Comparison of ENCODE assay signal across 23 cellular contexts in the genomic region with DNA sequence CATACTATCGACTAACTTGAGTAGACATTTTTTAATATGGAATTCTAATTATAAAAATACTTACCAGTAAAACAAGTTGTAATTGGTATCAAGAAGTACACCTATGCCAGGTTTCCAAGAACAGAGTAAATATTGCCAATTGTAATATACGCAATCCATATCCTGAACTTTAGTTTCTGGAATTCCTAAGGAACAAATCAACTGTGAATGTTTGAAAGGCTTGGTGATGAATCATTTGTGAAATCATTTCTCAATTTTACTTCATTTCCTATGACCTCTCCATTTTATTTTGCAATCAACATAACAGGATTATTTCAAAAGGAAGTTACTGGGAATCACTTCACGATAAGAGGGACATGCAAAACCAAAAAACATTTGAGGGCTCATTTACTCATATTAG. TPM values are rescaled to one million over a fixed set of nuclear protein-coding genes. Genes with fewer than 3 reads are reported as not detected.
DNase-seq lines count a peak whose midpoint lies in the region.
"Had no signal": no experiment of that assay in that cellular context is flagged by ENCODE, and none has a peak within 500 bp of the region (broad histone marks: within the 10 kb centered on the region; RNA-seq: fewer than 3 reads in every experiment).

No MANE protein-coding gene starts in this region.

- DNase-seq in HS-5 (ENCODE audit: low read depth), result peak; percentile 57
- DNase-seq in adipocyte (ENCODE audit: low read depth), result peak; percentile 54
- DNase-seq in fibroblast of gingiva (ENCODE audit: low read depth), result peak; percentile 49
- DNase-seq in renal cortical epithelial cell (ENCODE audit: low read depth), result peak; percentile 24
- DNase-seq in CD1c-positive myeloid dendritic cell (ENCODE audit: extremely low spot score), result no peak
- no peak for DNase-seq in SW480 (ENCODE audit: low spot score)
- no peak for DNase-seq in foreskin melanocyte
- DNase-seq: activated CD4-positive, alpha-beta T cell treated with anti-CD3 and anti-CD28 coated beads, Interleukin-2, amount 50 U/mL, for 48 hours; activated CD8-positive, alpha-beta memory T cell treated with anti-CD3 and anti-CD28 coated beads, Interleukin-2, amount 50 U/mL, for 4 hours; aorta; CD4-positive, CD25-positive, alpha-beta regulatory T cell; islet precursor cell; naive thymus-derived CD8-positive, alpha-beta T cell; NCI-H1092; NCI-H1694 treated with DMSO at 0.1 percent for 48 hours; NCI-H2171; NCI-H524 treated with DMSO at 0.1 percent for 48 hours; occipital lobe; SJCRH30; stimulated activated naive CD8-positive, alpha-beta T cell treated with anti-CD3 and anti-CD28 coated beads, Interleukin-15, Interleukin-2, amounts not matched to agents 100 U/mL and 50 U/mL, for 24 hours; T-helper 1 cell had no signal

- peaks cover 6% of the 10 kb centered on the region for H3K4me1 ChIP-seq in adipocyte (ENCODE audit: control insufficient read depth, insufficient read depth, low read length)
- H3K4me1 ChIP-seq: SJCRH30 had no signal

- no peaks in the 10 kb centered on the region for H3K9me3 ChIP-seq in adipocyte (ENCODE audit: control insufficient read depth, low read length)
- H3K9me3 ChIP-seq: SJCRH30, thoracic aorta had no signal

- no peak overlapping the region for H3K9ac ChIP-seq in adipocyte (ENCODE audit: low read length)

- peaks cover 7% of the 10 kb centered on the region for H3K27me3 ChIP-seq in adipocyte (replicated peaks; ENCODE audit: control insufficient read depth, insufficient read depth, low read length)
- H3K27me3 ChIP-seq: SJCRH30 had no signal

- no peaks in the 10 kb centered on the region for H3K36me3 ChIP-seq in adipocyte (ENCODE audit: control insufficient read depth, insufficient read depth, low read length, severe bottlenecking)
- H3K36me3 ChIP-seq: SJCRH30, thoracic aorta had no signal

- no peak overlapping the region for H3K4me3 ChIP-seq in adipocyte (ENCODE audit: low read length)
- H3K4me3 ChIP-seq: SJCRH30, thoracic aorta had no signal

RNA-seq across cellular contexts. Expression of gene IL13RA2, which starts 3.7 kb away (rescaled TPM):
- 1.5 and 2.4 TPM in 2 replicates for total RNA-seq in renal cortical epithelial cell
- total RNA-seq: activated T-helper 17 cell treated with anti-CD3 and anti-CD28 coated beads, Interleukin-2, amount 50 U/mL, for 72 hours; CD4-positive, CD25-positive, alpha-beta regulatory T cell; naive thymus-derived CD8-positive, alpha-beta T cell; SJCRH30 had no signal

Comparison
In these comparisons a context has a peak if more than half of its experiments do, and no peak if none do; other contexts are left out.
1. DNase-seq: peak in HS-5 (single experiment), adipocyte (single experiment), fibroblast of gingiva (single experiment) and renal cortical epithelial cell (single experiment); none in CD1c-positive myeloid dendritic cell (single experiment), SW480 (single experiment) and foreskin melanocyte (single experiment).